Comparison of ENCODE assay signal across 8 cellular contexts in genomic region chr1:147598631-147599361, GRCh38. TPM values are rescaled to one million over a fixed set of nuclear protein-coding genes. Genes with fewer than 3 reads are reported as not detected.
DNase-seq lines count a peak whose midpoint lies in the region; ATAC-seq and TF ChIP-seq lines count a peak whose summit lies in the region.

No MANE protein-coding gene starts in this region.

- H3K36me3 Mint-ChIP-seq in naive thymus-derived CD8-positive, alpha-beta T cell, result no peaks in the 10 kb centered on the region

- peak overlapping the region; percentile 83 for H2AFZ ChIP-seq in MM.1S (ENCODE audit: low read length)

- H3K4me1 Mint-ChIP-seq in naive thymus-derived CD8-positive, alpha-beta T cell, result peaks cover 15 to 31% (median 24%) of the 10 kb centered on the region in 4 donors

- no peak overlapping the region; the same call in 1 of the 2 replicates for H3K27ac ChIP-seq in MM.1S (ENCODE audit: low read length)
- H3K27ac ChIP-seq in esophagus muscularis mucosa (replicated peaks in 1 of 4), result peak overlapping the region; percentile 90 to 95 (median 92)
- peak overlapping the region; percentile 90 for H3K27ac ChIP-seq in thymus (ENCODE audit: low read depth)

- H3K4me1 ChIP-seq in MM.1S (ENCODE audit: low read length) (peaks cover 8% of the 10 kb centered on the region), esophagus muscularis mucosa (peaks cover 16 to 45% (median 41%) of the 10 kb centered on the region in 4 donors), thymus (ENCODE audit: control insufficient read depth, insufficient read depth, low read length) (peaks cover 12% of the 10 kb centered on the region)

- H3K4me3 ChIP-seq in MM.1S (ENCODE audit: low read length), result peak overlapping the region; percentile 69
- H3K4me3 ChIP-seq in esophagus muscularis mucosa, result peak overlapping the region; percentile 72 to 88 (median 80)
- peak overlapping the region; percentile 90 for H3K4me3 ChIP-seq in thymus (ENCODE audit: low read length)

- POLR2A ChIA-PET in naive thymus-derived CD8-positive, alpha-beta T cell (lab: Charles Lee), result interaction anchor here (0.7 to 3.2 kb wide), 9 partner anchors 14 to 84 kb away, joined by 3 to 73 read pairs (median 5); partner anchors contain the start of genes ACP6 and BCL9

- peak overlapping the region; percentile 57 to 94 (median 89) for H3K27ac Mint-ChIP-seq in naive thymus-derived CD8-positive, alpha-beta T cell

- DNase-seq in AG20443 (ENCODE audit: low spot score) (peak; percentile 21), MM.1S (peak; percentile 31), esophagus muscularis mucosa (ENCODE audit: extremely low spot score) (no peak), GM19240 (ENCODE audit: insufficient read length, low spot score) (no peak)
- DNase-seq in activated CD8-positive, alpha-beta memory T cell treated with anti-CD3 and anti-CD28 coated beads, Interleukin-2, amount 50 U/mL, for 48 hours, result peak; percentile 73
- peak in 9 of 10 donors; percentile 14 to 75 (median 37) for DNase-seq in naive thymus-derived CD8-positive, alpha-beta T cell

- H3K4me3 Mint-ChIP-seq in naive thymus-derived CD8-positive, alpha-beta T cell, result peak overlapping the region; percentile 85 to 98 (median 92)

- H3F3A ChIP-seq in MM.1S (ENCODE audit: insufficient read depth, low read length), result no peaks in the 10 kb centered on the region; the same call in 1 of the 2 replicates

- peak overlapping the region; percentile 66; the same call in 1 of the 2 replicates for H3K9ac ChIP-seq in MM.1S (ENCODE audit: low read length)

- peak overlapping the region; percentile 93 for H3K4me2 ChIP-seq in MM.1S (ENCODE audit: low read depth, low read length)

- no peak for TF ChIP-seq EP300 in esophagus muscularis mucosa (IDR thresholded peaks at IDR 0.05)

- no peaks in the 10 kb centered on the region for H3K27me3 Mint-ChIP-seq in naive thymus-derived CD8-positive, alpha-beta T cell

- H3K9me3 Mint-ChIP-seq in naive thymus-derived CD8-positive, alpha-beta T cell, result no peaks in the 10 kb centered on the region

- no peaks in the 10 kb centered on the region for H3K9me2 ChIP-seq in MM.1S (replicated peaks; ENCODE audit: insufficient read depth, low read length)

- no peaks in the 10 kb centered on the region for H4K20me1 ChIP-seq in MM.1S (ENCODE audit: insufficient read depth, low read length)

- peaks cover 17% of the 10 kb centered on the region for H3K79me2 ChIP-seq in MM.1S (ENCODE audit: low read length)

- peak; percentile 6 for ATAC-seq in GM21381 (IDR thresholded peaks at IDR 0.05; ENCODE audit: unreplicated experiment)
- peak; percentile 9 to 28 for ATAC-seq in naive thymus-derived CD8-positive, alpha-beta T cell

- H3K27me3 ChIP-seq in MM.1S (replicated peaks; ENCODE audit: insufficient read depth, low read length), result no peaks in the 10 kb centered on the region; the same call in 1 of the 2 replicates
- H3K27me3 ChIP-seq in esophagus muscularis mucosa, result no peaks in the 10 kb centered on the region
- peaks cover 3% of the 10 kb centered on the region for H3K27me3 ChIP-seq in thymus (ENCODE audit: control insufficient read depth, insufficient read depth)

- no peak for TF ChIP-seq POLR2A in esophagus muscularis mucosa (IDR thresholded peaks at IDR 0.05; ENCODE audit: low read depth)

- TF ChIP-seq CTCF in MM.1S (IDR thresholded peaks at IDR 0.05; ENCODE audit: low read length) (no peak), esophagus muscularis mucosa (IDR thresholded peaks at IDR 0.05) (no peak)

- intact Hi-C loops in esophagus muscularis mucosa (cut with DNase I), result loop anchor here (2.0 kb wide), 1 partner anchor 56 kb away; no protein-coding TSS in a partner anchor

- H3K9me3 ChIP-seq in MM.1S (replicated peaks; ENCODE audit: insufficient read depth, low read length) (no peaks in the 10 kb centered on the region), esophagus muscularis mucosa (no peaks in the 10 kb centered on the region), thymus (ENCODE audit: control insufficient read depth) (no peaks in the 10 kb centered on the region)

- 6% methylated on average over 17 of the region's 30 CpGs for WGBS in esophagus muscularis mucosa
- WGBS in thymus, result 7% methylated on average over 30 of the region's 30 CpGs

- H3K36me3 ChIP-seq in MM.1S (replicated peaks; ENCODE audit: insufficient read depth, low read length) (no peaks in the 10 kb centered on the region), esophagus muscularis mucosa (no peaks in the 10 kb centered on the region), thymus (ENCODE audit: control insufficient read depth, insufficient read depth) (no peaks in the 10 kb centered on the region)

RNA-seq across cellular contexts. Expression of gene BCL9, which starts 57.5 kb away (rescaled TPM):
- total RNA-seq in esophagus muscularis mucosa, result 10 to 100 TPM; 26.2 to 45.5 (median 36.2) TPM
- 10 to 100 TPM; 15.9 to 20.4 TPM for total RNA-seq in naive thymus-derived CD8-positive, alpha-beta T cell
- 1 to 10 TPM; 2.9 to 8.9 (median 8.5) TPM for polyA plus RNA-seq in naive thymus-derived CD8-positive, alpha-beta T cell
- 5.5 TPM for polyA plus RNA-seq in thymus

Comparison
In these comparisons a context has a peak if more than half of its experiments do, and no peak if none do; other contexts are left out.
1. DNase-seq: peak in AG20443 (single experiment), MM.1S (single experiment), activated CD8-positive, alpha-beta memory T cell treated with anti-CD3 and anti-CD28 coated beads, Interleukin-2, amount 50 U/mL, for 48 hours (single experiment) and naive thymus-derived CD8-positive, alpha-beta T cell (9 of 10); none in esophagus muscularis mucosa (single experiment) and GM19240 (single experiment).
2. Peak in every context shown above with its lines, with median percentiles within 50 percentile points of each other: H3K4me3 ChIP-seq.